Comparison of ENCODE assay signal across 1 cellular context in the genomic region with DNA sequence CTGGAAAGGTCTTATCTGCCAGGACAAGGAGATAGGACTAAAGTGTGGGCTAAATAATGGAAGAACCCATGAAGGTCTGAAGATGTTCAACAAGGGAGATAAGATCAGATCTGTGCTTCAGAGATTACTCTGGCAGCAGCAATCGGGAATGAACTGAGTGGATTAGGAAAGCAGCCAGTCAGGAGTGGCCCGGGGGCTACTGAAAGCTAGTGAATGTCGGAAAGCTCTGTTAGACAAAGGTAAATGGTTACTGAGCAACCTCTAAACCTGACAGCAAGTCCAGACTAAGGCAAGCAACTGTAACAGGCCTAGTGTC.
TF ChIP-seq lines count a peak whose summit lies in the region.

No MANE protein-coding gene starts in this region.

TF ChIP-seq in GM12891, 5 proteins besides CTCF, POLR2A, EP300 and RAD21:
- TF ChIP-seq PAX5 (IDR thresholded peaks at IDR 0.05; ENCODE audit: insufficient read depth, low read length, severe bottlenecking) (no peak), TAF1 (IDR thresholded peaks at IDR 0.05; ENCODE audit: low read depth, low read length) (no peak), POLR2AphosphoS5 (IDR thresholded peaks at IDR 0.05; ENCODE audit: low read depth, low read length) (no peak), POU2F2 (IDR thresholded peaks at IDR 0.05; ENCODE audit: low read depth, low read length) (no peak), SPI1 (IDR thresholded peaks at IDR 0.05; ENCODE audit: low read depth, low read length) (no peak)
